ENCODE assay signal across 6 cellular contexts in the genomic region with DNA sequence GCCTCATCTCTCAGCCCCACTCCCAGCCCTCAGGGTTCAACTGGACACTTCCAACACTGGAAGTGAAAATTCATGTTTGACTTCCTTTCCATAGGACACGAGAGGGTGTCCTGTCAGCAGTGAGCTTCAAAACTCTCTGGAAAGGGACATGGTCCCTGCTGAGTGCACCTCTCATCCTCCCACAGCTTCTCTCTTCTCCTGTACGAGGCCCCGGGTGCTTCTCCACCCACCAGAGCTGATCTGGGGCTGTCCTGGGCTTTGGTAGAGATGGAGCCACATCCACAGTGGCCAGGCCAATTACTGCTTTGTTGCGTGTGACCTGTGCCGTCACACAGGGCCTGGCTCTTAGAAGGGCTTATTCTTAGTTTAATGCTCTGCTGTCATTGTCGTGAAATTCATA.
"Had no signal": no experiment of that assay in that cellular context is flagged by ENCODE, and none has a peak within 500 bp of the region (broad histone marks: within the 10 kb centered on the region; RNA-seq: fewer than 3 reads in every experiment).

No MANE protein-coding gene starts in this region.

- H2AFZ ChIP-seq: GM23248 had no signal

- DNase-seq: GM23248, GOT3, H7, HCEC 1CT, KBM-7 had no signal

- H3K4me3 ChIP-seq: GM23248 had no signal

- H3K27ac Mint-ChIP-seq: IgD-negative memory B cell had no signal

- H3K36me3 Mint-ChIP-seq: IgD-negative memory B cell had no signal

- H3K27ac ChIP-seq: GM23248 had no signal

- H3K9ac ChIP-seq: GM23248 had no signal

- H3K27me3 Mint-ChIP-seq: IgD-negative memory B cell had no signal

- H3K9me3 Mint-ChIP-seq: IgD-negative memory B cell had no signal

- H3K4me1 Mint-ChIP-seq: IgD-negative memory B cell had no signal

- H3K4me3 Mint-ChIP-seq: IgD-negative memory B cell had no signal
